Comparison of ENCODE assay signal across 8 cellular contexts in genomic region chr3:3179407-3180094, GRCh38. TPM values are rescaled to one million over a fixed set of nuclear protein-coding genes. Genes with fewer than 3 reads are reported as not detected.
DNase-seq lines count a peak whose midpoint lies in the region; ATAC-seq and TF ChIP-seq lines count a peak whose summit lies in the region.

CRBN (minus strand) TSS chr3:3179691; CDS start chr3:3179687, 4 bp downstream.

- intact Hi-C loops in right lobe of liver (cut with DNase I) = no loop called here

- peak within 1 kb of the TSS; percentile 90 to 98 (median 93) for H3K4me3 ChIP-seq in right lobe of liver

- peaks cover 0 to 6% (median 0%) of the 10 kb centered on the region in 4 donors for H3K36me3 ChIP-seq in right lobe of liver

- TF ChIP-seq POLR2A in GM19193 (IDR thresholded peaks at IDR 0.05; ENCODE audit: extremely low read depth, insufficient read depth, insufficient read length) (peak; percentile 83), right lobe of liver (IDR thresholded peaks at IDR 0.05) (peak; percentile 66)

- WGBS in right lobe of liver (ENCODE audit: insufficient coverage, low coverage, low lambda C conversion rate, missing lambda C conversion rate) = 5% methylated on average over 3 of the region's 56 CpGs

- H3K27me3 ChIP-seq in right lobe of liver = no peaks in the 10 kb centered on the region

- H3K4me1 ChIP-seq in right lobe of liver = peaks cover 0 to 16% (median 4%) of the 10 kb centered on the region in 4 donors

- ATAC-seq in HG03432 (IDR thresholded peaks at IDR 0.05; ENCODE audit: unreplicated experiment) = peak; percentile 99
- peak; percentile 99 to 100 (median 100) for ATAC-seq in right lobe of liver

- H3K27ac ChIP-seq in right lobe of liver = peak within 1 kb of the TSS; percentile 76 to 80 (median 79)

- peak; percentile 97 to 100 (median 99) for TF ChIP-seq CTCF in right lobe of liver (IDR thresholded peaks at IDR 0.05)

- DNase-seq in C1 segment of cervical spinal cord (lab: John Stamatoyannopoulos, UW) (peak; percentile 39 to 93 (median 86)), NCI-H748 (lab: John Stamatoyannopoulos, UW; ENCODE audit: unreplicated experiment) (peak; percentile 84), dermis microvascular lymphatic vessel endothelial cell (ENCODE audit: low read depth in 2 of 2) (peak; percentile 70 to 86), right lobe of liver (peak; percentile 92 to 94 (median 93))
- DNase-seq in activated CD4-positive, alpha-beta T cell treated with anti-CD3 and anti-CD28 coated beads, Interleukin-2, amount 50 U/mL, for 48 hours = peak; percentile 84 to 87
- peak; percentile 84 for DNase-seq in stimulated activated CD4-positive, alpha-beta T cell treated with anti-CD3 and anti-CD28 coated beads, Interleukin-4, amount 100 ng/mL, for 4 hours

- peaks cover 0 to 3% (median 0%) of the 10 kb centered on the region in 4 donors for H3K9me3 ChIP-seq in right lobe of liver

RNA-seq across cellular contexts. Expression of gene CRBN, which starts in this region (rescaled TPM):
- total RNA-seq in dermis microvascular lymphatic vessel endothelial cell (55.2 and 74.2 TPM in 2 replicates), right lobe of liver (10 to 100 TPM; 21.7 to 32.3 (median 24.1) TPM)

Comparison
In these comparisons a context has a peak if more than half of its experiments do, and no peak if none do; other contexts are left out.
1. Peak in every context shown above with its lines: DNase-seq, ATAC-seq, H3K4me3 ChIP-seq and H3K27ac ChIP-seq.